13 cellular contexts compared by ENCODE assay signal in the genomic region with DNA sequence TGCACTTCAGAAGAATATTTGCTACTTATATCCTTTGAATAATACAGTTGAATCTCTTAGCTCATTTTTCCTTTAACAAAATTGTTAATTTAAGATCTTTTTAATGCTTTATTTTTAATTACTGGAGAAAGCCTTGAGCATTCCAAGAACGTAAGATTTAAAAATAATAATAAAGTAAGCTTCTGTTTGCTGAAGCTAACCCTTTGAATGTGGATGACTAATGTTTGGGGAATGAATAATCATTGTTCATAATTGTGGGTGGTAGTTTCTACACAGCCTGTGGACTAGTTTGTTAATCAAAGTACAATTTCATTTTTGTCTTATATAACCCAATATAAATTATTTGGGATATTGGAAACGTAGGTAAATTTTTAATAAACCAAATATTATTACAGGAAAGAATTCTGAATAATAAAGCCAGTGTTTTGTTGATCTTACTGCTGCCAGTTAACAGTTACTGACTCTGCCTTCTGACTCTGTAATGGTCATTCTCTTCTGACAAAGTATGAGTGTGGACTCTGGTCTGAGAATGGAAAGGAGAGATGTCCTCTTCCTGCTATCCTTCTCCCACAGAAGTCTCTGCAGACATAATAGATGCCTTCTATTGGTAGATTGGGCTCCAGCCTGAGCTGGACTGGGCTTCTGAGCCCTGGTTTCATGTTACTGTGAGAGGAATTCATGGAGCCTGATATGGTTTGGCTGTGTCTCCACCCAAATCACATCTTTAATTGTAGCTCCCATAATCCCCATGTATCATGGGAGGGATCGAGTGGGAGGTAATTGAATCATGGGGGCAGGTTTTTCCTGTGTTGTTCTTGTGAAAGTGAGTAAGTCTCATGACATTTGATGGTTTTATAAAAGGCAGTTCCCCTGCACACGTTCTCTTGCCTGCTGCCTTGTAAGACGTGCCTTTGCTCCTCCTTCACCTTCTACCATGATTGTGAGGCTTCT.
A peak's percentile ranks its signal among the peaks of the same experiment; 100 is the strongest.
DNase-seq lines count a peak whose midpoint lies in the region; ATAC-seq and TF ChIP-seq lines count a peak whose summit lies in the region.
"Had no signal": no experiment of that assay in that cellular context is flagged by ENCODE, and none has a peak within 500 bp of the region (broad histone marks: within the 10 kb centered on the region; RNA-seq: fewer than 3 reads in every experiment).

No MANE protein-coding gene starts in this region.

- H3K4me3 Mint-ChIP-seq in activated CD8-positive, alpha-beta T cell treated with anti-CD3 and anti-CD28 coated beads for 36 hours: no peak overlapping the region
- no peak overlapping the region for H3K4me3 Mint-ChIP-seq in activated CD8-positive, alpha-beta T cell treated with anti-CD3 and anti-CD28 coated beads, Interleukin-2, amount 10 ng/mL, durations not matched to agents 7 days and 5 days
- H3K4me3 Mint-ChIP-seq in activated CD8-positive, alpha-beta memory T cell treated with anti-CD3 and anti-CD28 coated beads, Interleukin-2, amount 10 ng/mL, durations not matched to agents 7 days and 5 days: no peak overlapping the region
- H3K4me3 Mint-ChIP-seq: endodermal cell, nephron had no signal

- no peaks in the 10 kb centered on the region for H3K36me3 ChIP-seq in MG63
- no peaks in the 10 kb centered on the region for H3K36me3 ChIP-seq in osteoblast (ENCODE audit: insufficient read depth, low read length)

- no peaks in the 10 kb centered on the region for H3K27me3 ChIP-seq in MG63
- H3K27me3 ChIP-seq in osteoblast (ENCODE audit: insufficient read depth, low read length): no peaks in the 10 kb centered on the region

- H3K27ac ChIP-seq in osteoblast (ENCODE audit: low read depth, low read length): peak overlapping the region; percentile 79

- CTCF ChIA-PET in activated CD8-positive, alpha-beta T cell treated with anti-CD3 and anti-CD28 coated beads for 36 hours (lab: Charles Lee): interaction anchor here (0.8 kb wide), 1 partner anchor 295 kb away, joined by 3 read pairs; no protein-coding TSS in a partner anchor
- CTCF ChIA-PET in activated CD8-positive, alpha-beta T cell treated with anti-CD3 and anti-CD28 coated beads, Interleukin-2, amount 10 ng/mL, durations not matched to agents 7 days and 5 days (lab: Charles Lee): interaction anchor here (1.8 kb wide), 1 partner anchor 169 kb away, joined by 5 read pairs; no protein-coding TSS in a partner anchor
- CTCF ChIA-PET in activated CD8-positive, alpha-beta memory T cell treated with anti-CD3 and anti-CD28 coated beads, Interleukin-2, amount 10 ng/mL, durations not matched to agents 7 days and 5 days (lab: Charles Lee): interaction anchor here (0.8 kb wide), 1 partner anchor 45 kb away, joined by 3 read pairs; no protein-coding TSS in a partner anchor

- peak overlapping the region; percentile 53 for H3K27ac Mint-ChIP-seq in activated CD8-positive, alpha-beta T cell treated with anti-CD3 and anti-CD28 coated beads for 36 hours
- H3K27ac Mint-ChIP-seq in activated CD8-positive, alpha-beta T cell treated with anti-CD3 and anti-CD28 coated beads, Interleukin-2, amount 10 ng/mL, durations not matched to agents 7 days and 5 days: no peak overlapping the region
- no peak overlapping the region for H3K27ac Mint-ChIP-seq in activated CD8-positive, alpha-beta memory T cell treated with anti-CD3 and anti-CD28 coated beads, Interleukin-2, amount 10 ng/mL, durations not matched to agents 7 days and 5 days
- H3K27ac Mint-ChIP-seq: endodermal cell had no signal

- ATAC-seq in activated CD8-positive, alpha-beta T cell treated with anti-CD3 and anti-CD28 coated beads for 36 hours: peak; percentile 53
- ATAC-seq in activated CD8-positive, alpha-beta T cell treated with anti-CD3 and anti-CD28 coated beads, Interleukin-2, amount 10 ng/mL, durations not matched to agents 7 days and 5 days: no peak
- no peak for ATAC-seq in activated CD8-positive, alpha-beta memory T cell treated with anti-CD3 and anti-CD28 coated beads, Interleukin-2, amount 10 ng/mL, durations not matched to agents 7 days and 5 days
- no peak for ATAC-seq in GM21737 (IDR thresholded peaks at IDR 0.05; ENCODE audit: unreplicated experiment)

- peak overlapping the region; percentile 56 for H2AFZ ChIP-seq in osteoblast (ENCODE audit: low read length)

- no peak for TF ChIP-seq CTCF in activated CD8-positive, alpha-beta T cell treated with anti-CD3 and anti-CD28 coated beads for 36 hours (IDR thresholded peaks at IDR 0.05)
- TF ChIP-seq CTCF in choroid plexus epithelial cell (conservative IDR thresholded peaks at IDR 0.05; ENCODE audit: low read depth, low read length): no peak
- TF ChIP-seq CTCF in osteoblast (IDR thresholded peaks at IDR 0.05; ENCODE audit: extremely low read depth, low read depth, low read length): no peak

- H3K36me3 Mint-ChIP-seq in activated CD8-positive, alpha-beta T cell treated with anti-CD3 and anti-CD28 coated beads for 36 hours (ENCODE audit: low read depth): peaks cover 3% of the 10 kb centered on the region
- H3K36me3 Mint-ChIP-seq in activated CD8-positive, alpha-beta T cell treated with anti-CD3 and anti-CD28 coated beads, Interleukin-2, amount 10 ng/mL, durations not matched to agents 7 days and 5 days (ENCODE audit: low read depth): peaks cover 7% of the 10 kb centered on the region
- H3K36me3 Mint-ChIP-seq in activated CD8-positive, alpha-beta memory T cell treated with anti-CD3 and anti-CD28 coated beads, Interleukin-2, amount 10 ng/mL, durations not matched to agents 7 days and 5 days: peaks cover 8% of the 10 kb centered on the region

- H3K9me3 Mint-ChIP-seq in activated CD8-positive, alpha-beta T cell treated with anti-CD3 and anti-CD28 coated beads for 36 hours: peaks cover 18% of the 10 kb centered on the region
- H3K9me3 Mint-ChIP-seq in activated CD8-positive, alpha-beta T cell treated with anti-CD3 and anti-CD28 coated beads, Interleukin-2, amount 10 ng/mL, durations not matched to agents 7 days and 5 days (ENCODE audit: insufficient read depth): peaks cover 10% of the 10 kb centered on the region
- peaks cover 14% of the 10 kb centered on the region for H3K9me3 Mint-ChIP-seq in activated CD8-positive, alpha-beta memory T cell treated with anti-CD3 and anti-CD28 coated beads, Interleukin-2, amount 10 ng/mL, durations not matched to agents 7 days and 5 days (ENCODE audit: low read depth)
- H3K9me3 Mint-ChIP-seq: endodermal cell had no signal

- peak; percentile 11 for DNase-seq in activated CD8-positive, alpha-beta T cell treated with anti-CD3 and anti-CD28 coated beads for 36 hours
- no peak for DNase-seq in activated CD8-positive, alpha-beta T cell treated with anti-CD3 and anti-CD28 coated beads, Interleukin-2, amount 10 ng/mL, durations not matched to agents 7 days and 5 days
- DNase-seq in MG63 (peak; percentile 28), choroid plexus epithelial cell (ENCODE audit: low read depth) (peak; percentile 82), osteoblast (ENCODE audit: insufficient read length, low spot score, missing footprints) (no peak), ecto neural progenitor cell (ENCODE audit: low spot score) (no peak)
- DNase-seq in activated CD8-positive, alpha-beta memory T cell treated with anti-CD3 and anti-CD28 coated beads, Interleukin-2, amount 10 ng/mL, durations not matched to agents 7 days and 5 days: no peak
- DNase-seq: activated CD4-positive, CD25-positive, alpha-beta regulatory T cell; endodermal cell; GF-D8; NCI-H345 had no signal

- no peaks in the 10 kb centered on the region for H4K20me1 ChIP-seq in osteoblast (ENCODE audit: insufficient read depth, low read length)

- intact Hi-C loops in activated CD8-positive, alpha-beta T cell treated with anti-CD3 and anti-CD28 coated beads for 36 hours (cut with micrococcal nuclease): no loop called here

- peak overlapping the region; percentile 29 for H3K4me2 ChIP-seq in osteoblast (ENCODE audit: insufficient read depth, low read length)

- H3K79me2 ChIP-seq in osteoblast (ENCODE audit: insufficient read depth, low read length): no peaks in the 10 kb centered on the region

- POLR2A ChIA-PET in activated CD8-positive, alpha-beta T cell treated with anti-CD3 and anti-CD28 coated beads for 36 hours (lab: Charles Lee): interaction anchor here (0.5 kb wide), 1 partner anchor 308 kb away, joined by 3 read pairs; no protein-coding TSS in a partner anchor
- POLR2A ChIA-PET in activated CD8-positive, alpha-beta T cell treated with anti-CD3 and anti-CD28 coated beads, Interleukin-2, amount 10 ng/mL, durations not matched to agents 7 days and 5 days (lab: Charles Lee): no interaction called here

- no peaks in the 10 kb centered on the region; the same call in 1 of the 2 replicates for H3K9me3 ChIP-seq in MG63
- H3K9me3 ChIP-seq in osteoblast (ENCODE audit: low read depth, low read length): peaks cover 6% of the 10 kb centered on the region

- H3K4me1 ChIP-seq in osteoblast (ENCODE audit: insufficient read depth, low read length): peaks cover 5% of the 10 kb centered on the region

- peaks cover 19% of the 10 kb centered on the region for H3K4me1 Mint-ChIP-seq in activated CD8-positive, alpha-beta T cell treated with anti-CD3 and anti-CD28 coated beads for 36 hours (ENCODE audit: low read depth)
- H3K4me1 Mint-ChIP-seq in activated CD8-positive, alpha-beta T cell treated with anti-CD3 and anti-CD28 coated beads, Interleukin-2, amount 10 ng/mL, durations not matched to agents 7 days and 5 days (ENCODE audit: low read depth): peaks cover 14% of the 10 kb centered on the region
- peaks cover 20% of the 10 kb centered on the region for H3K4me1 Mint-ChIP-seq in activated CD8-positive, alpha-beta memory T cell treated with anti-CD3 and anti-CD28 coated beads, Interleukin-2, amount 10 ng/mL, durations not matched to agents 7 days and 5 days
- H3K4me1 Mint-ChIP-seq: endodermal cell had no signal

- no peak overlapping the region for H3K4me3 ChIP-seq in MG63
- H3K4me3 ChIP-seq in choroid plexus epithelial cell (ENCODE audit: low read depth, low read length): no peak overlapping the region
- H3K4me3 ChIP-seq in osteoblast (ENCODE audit: insufficient read depth, low read length): peak overlapping the region; percentile 28

- no peaks in the 10 kb centered on the region for H3K27me3 Mint-ChIP-seq in activated CD8-positive, alpha-beta T cell treated with anti-CD3 and anti-CD28 coated beads for 36 hours
- H3K27me3 Mint-ChIP-seq in activated CD8-positive, alpha-beta T cell treated with anti-CD3 and anti-CD28 coated beads, Interleukin-2, amount 10 ng/mL, durations not matched to agents 7 days and 5 days (ENCODE audit: low read depth): no peaks in the 10 kb centered on the region
- H3K27me3 Mint-ChIP-seq in activated CD8-positive, alpha-beta memory T cell treated with anti-CD3 and anti-CD28 coated beads, Interleukin-2, amount 10 ng/mL, durations not matched to agents 7 days and 5 days: no peaks in the 10 kb centered on the region

Comparison
In these comparisons a context has a peak if more than half of its experiments do, and no peak if none do; other contexts are left out.
1. DNase-seq: peak in activated CD8-positive, alpha-beta T cell treated with anti-CD3 and anti-CD28 coated beads for 36 hours (single experiment), MG63 (single experiment) and choroid plexus epithelial cell (single experiment); none in activated CD8-positive, alpha-beta T cell treated with anti-CD3 and anti-CD28 coated beads, Interleukin-2, amount 10 ng/mL, durations not matched to agents 7 days and 5 days (single experiment), osteoblast (single experiment), activated CD8-positive, alpha-beta memory T cell treated with anti-CD3 and anti-CD28 coated beads, Interleukin-2, amount 10 ng/mL, durations not matched to agents 7 days and 5 days (single experiment) and ecto neural progenitor cell (single experiment).